ENCODE assay signal across 39 cellular contexts in the genomic region with DNA sequence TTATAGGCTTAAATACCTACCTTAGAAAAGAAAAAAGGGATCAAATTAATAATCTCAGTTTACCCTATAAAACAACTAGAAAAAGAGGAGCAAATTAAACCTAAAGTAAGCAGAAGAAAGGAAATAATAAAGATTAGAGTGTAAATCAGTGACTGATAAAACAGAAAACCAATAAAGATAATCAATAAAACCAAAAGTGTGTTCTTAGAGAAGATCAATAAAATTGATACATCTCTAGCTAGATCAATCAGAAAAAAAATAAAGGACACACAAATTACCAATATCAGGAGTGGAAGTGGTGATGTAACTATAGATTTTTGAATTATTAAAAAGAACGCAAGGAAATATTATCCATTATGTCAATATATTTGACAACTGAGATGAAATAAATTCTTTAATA.
"Had no signal": no experiment of that assay in that cellular context is flagged by ENCODE, and none has a peak within 500 bp of the region (broad histone marks: within the 10 kb centered on the region; RNA-seq: fewer than 3 reads in every experiment).

No MANE protein-coding gene starts in this region.

- H3K27ac Mint-ChIP-seq: activated naive CD4-positive, alpha-beta T cell treated with anti-CD3 and anti-CD28 coated beads for 36 hours; activated naive CD4-positive, alpha-beta T cell treated with anti-CD3 and anti-CD28 coated beads, Interleukin-2, amount 10 ng/mL, durations not matched to agents 7 days and 5 days; activated naive CD4-positive, alpha-beta T cell treated with anti-CD3 and anti-CD28 coated beads, Interleukin-2, amount 50 U/mL, for 24 hours; activated naive CD4-positive, alpha-beta T cell treated with anti-CD3 and anti-CD28 coated beads, Interleukin-2, amount 50 U/mL, for 72 hours; activated naive CD8-positive, alpha-beta T cell; activated naive CD8-positive, alpha-beta T cell treated with anti-CD3 and anti-CD28 coated beads for 36 hours; activated naive CD8-positive, alpha-beta T cell treated with anti-CD3 and anti-CD28 coated beads, Interleukin-2, amount 10 ng/mL, durations not matched to agents 7 days and 5 days; activated naive CD8-positive, alpha-beta T cell treated with anti-CD3 and anti-CD28 coated beads, Interleukin-2, amount 50 U/mL, for 24 hours; activated T-cell treated with anti-CD3 and anti-CD28 coated beads, Interleukin-2, amount 50 U/mL, for 24 hours; activated T-cell treated with anti-CD3 and anti-CD28 coated beads, Interleukin-2, amount 50 U/mL, for 72 hours; activated T-helper 1 cell treated with anti-CD3 and anti-CD28 coated beads, Interleukin-12 subunit alpha, Interleukin-12 subunit beta, Interleukin-2, Interleukin-4 antibody, amounts not matched to agents 30 ng/mL and 10 ng/mL and 1 ng/mL, durations not matched to agents 14 hours and 24 hours and 36 hours; activated T-helper 17 cell treated with anti-CD3 and anti-CD28 coated beads, Interleukin-2, amount 50 U/mL, for 72 hours; activated T-helper 2 cell treated with anti-CD3 and anti-CD28 coated beads, Interferon-gamma antibody, Interleukin-2, Interleukin-4, amounts not matched to agents 10 μg/mL and 5 μg/mL and 100 μg/mL, durations not matched to agents 14 hours and 24 hours and 36 hours; brain had no signal

- H3K4me3 ChIP-seq: adrenal gland, ascending aorta, body of pancreas, breast epithelium, cardiac muscle cell had no signal

- DNase-seq: activated effector memory CD4-positive, alpha-beta T cell treated with anti-CD3 and anti-CD28 coated beads, Interleukin-2, amount 50 U/mL, for 16 hours; activated effector memory CD4-positive, alpha-beta T cell treated with Interleukin-2 at 50 U/mL for 16 hours; activated gamma-delta T cell; activated gamma-delta T cell treated with Interleukin-2 at 50 U/mL for 16 hours; activated naive CD4-positive, alpha-beta T cell; activated naive CD4-positive, alpha-beta T cell treated with anti-CD3 and anti-CD28 coated beads for 36 hours; activated naive CD4-positive, alpha-beta T cell treated with anti-CD3 and anti-CD28 coated beads, Interleukin-2, amount 10 ng/mL, durations not matched to agents 7 days and 5 days; activated naive CD4-positive, alpha-beta T cell treated with anti-CD3 and anti-CD28 coated beads, Interleukin-2, amount 50 U/mL, for 16 hours; activated naive CD4-positive, alpha-beta T cell treated with Interleukin-2 at 50 U/mL for 16 hours; activated naive CD8-positive, alpha-beta T cell treated with anti-CD3 and anti-CD28 coated beads for 36 hours; activated naive CD8-positive, alpha-beta T cell treated with anti-CD3 and anti-CD28 coated beads, Interleukin-2, amount 10 ng/mL, durations not matched to agents 7 days and 5 days; activated naive CD8-positive, alpha-beta T cell treated with anti-CD3 and anti-CD28 coated beads, Interleukin-2, amount 50 U/mL, for 24 hours; activated T-cell treated with anti-CD3 and anti-CD28 coated beads, Interleukin-2, amount 50 U/mL, for 24 hours; activated T-cell treated with anti-CD3 and anti-CD28 coated beads, Interleukin-2, amount 50 U/mL, for 4 hours; activated T-cell treated with anti-CD3 and anti-CD28 coated beads, Interleukin-2, amount 50 U/mL, for 48 hours; activated T-cell treated with anti-CD3 and anti-CD28 coated beads, Interleukin-2, amount 50 U/mL, for 72 hours; adrenal gland; amniotic stem cell; amygdala; anterior cingulate cortex; aorta; body of pancreas; brain microvascular endothelial cell; caudate nucleus; central memory CD4-positive, alpha-beta T cell; cerebellar nuclear complex had no signal

- FAIRE-seq: astrocyte, bronchial epithelial cell had no signal

- ATAC-seq: activated naive CD4-positive, alpha-beta T cell treated with anti-CD3 and anti-CD28 coated beads, Interleukin-2, amount 50 U/mL, for 72 hours; activated naive CD8-positive, alpha-beta T cell treated with anti-CD3 and anti-CD28 coated beads, Interleukin-2, amount 50 U/mL, for 24 hours; activated T-cell treated with anti-CD3 and anti-CD28 coated beads, Interleukin-2, amount 50 U/mL, for 4 hours; activated T-cell treated with anti-CD3 and anti-CD28 coated beads, Interleukin-2, amount 50 U/mL, for 72 hours; activated T-helper 17 cell treated with anti-CD3 and anti-CD28 coated beads, Interleukin-2, amount 50 U/mL, for 72 hours; body of pancreas had no signal

- H3K27ac ChIP-seq: adrenal gland, ascending aorta, body of pancreas, brain microvascular endothelial cell, breast epithelium, cardiac muscle cell had no signal

- H3K27me3 Mint-ChIP-seq: activated T-helper 17 cell treated with anti-CD3 and anti-CD28 coated beads, Interleukin-2, amount 50 U/mL, for 72 hours had no signal

- H3K9me3 ChIP-seq: adrenal gland had no signal

- H3K4me1 ChIP-seq: adrenal gland, ascending aorta, breast epithelium had no signal

- H3K4me3 Mint-ChIP-seq: activated naive CD4-positive, alpha-beta T cell treated with anti-CD3 and anti-CD28 coated beads for 36 hours; activated naive CD4-positive, alpha-beta T cell treated with anti-CD3 and anti-CD28 coated beads, Interleukin-2, amount 10 ng/mL, durations not matched to agents 7 days and 5 days; activated naive CD4-positive, alpha-beta T cell treated with anti-CD3 and anti-CD28 coated beads, Interleukin-2, amount 50 U/mL, for 24 hours; activated naive CD8-positive, alpha-beta T cell; activated naive CD8-positive, alpha-beta T cell treated with anti-CD3 and anti-CD28 coated beads for 36 hours; activated naive CD8-positive, alpha-beta T cell treated with anti-CD3 and anti-CD28 coated beads, Interleukin-2, amount 10 ng/mL, durations not matched to agents 7 days and 5 days; activated naive CD8-positive, alpha-beta T cell treated with anti-CD3 and anti-CD28 coated beads, Interleukin-2, amount 50 U/mL, for 24 hours; activated T-cell treated with anti-CD3 and anti-CD28 coated beads, Interleukin-2, amount 50 U/mL, for 24 hours; activated T-cell treated with anti-CD3 and anti-CD28 coated beads, Interleukin-2, amount 50 U/mL, for 4 hours; activated T-cell treated with anti-CD3 and anti-CD28 coated beads, Interleukin-2, amount 50 U/mL, for 72 hours; activated T-helper 1 cell treated with anti-CD3 and anti-CD28 coated beads, Interleukin-12 subunit alpha, Interleukin-12 subunit beta, Interleukin-2, Interleukin-4 antibody, amounts not matched to agents 30 ng/mL and 10 ng/mL and 1 ng/mL, durations not matched to agents 14 hours and 24 hours and 36 hours; activated T-helper 17 cell treated with anti-CD3 and anti-CD28 coated beads, Interleukin-2, amount 50 U/mL, for 72 hours; brain; central memory CD8-positive, alpha-beta T cell had no signal

- H3K36me3 Mint-ChIP-seq: activated naive CD4-positive, alpha-beta T cell treated with anti-CD3 and anti-CD28 coated beads, Interleukin-2, amount 10 ng/mL, durations not matched to agents 7 days and 5 days; brain had no signal

- H3K36me3 ChIP-seq: adrenal gland, ascending aorta, brain microvascular endothelial cell, breast epithelium, cardiac muscle cell had no signal

- H3K27me3 ChIP-seq: adrenal gland, ascending aorta, body of pancreas, brain microvascular endothelial cell, breast epithelium, cardiac muscle cell had no signal

- H3K4me1 Mint-ChIP-seq: activated naive CD4-positive, alpha-beta T cell treated with anti-CD3 and anti-CD28 coated beads, Interleukin-2, amount 10 ng/mL, durations not matched to agents 7 days and 5 days; activated naive CD8-positive, alpha-beta T cell treated with anti-CD3 and anti-CD28 coated beads, Interleukin-2, amount 10 ng/mL, durations not matched to agents 7 days and 5 days; activated T-helper 17 cell treated with anti-CD3 and anti-CD28 coated beads, Interleukin-2, amount 50 U/mL, for 72 hours; brain; central memory CD8-positive, alpha-beta T cell had no signal
